2 cellular contexts compared by ENCODE assay signal in the genomic region with DNA sequence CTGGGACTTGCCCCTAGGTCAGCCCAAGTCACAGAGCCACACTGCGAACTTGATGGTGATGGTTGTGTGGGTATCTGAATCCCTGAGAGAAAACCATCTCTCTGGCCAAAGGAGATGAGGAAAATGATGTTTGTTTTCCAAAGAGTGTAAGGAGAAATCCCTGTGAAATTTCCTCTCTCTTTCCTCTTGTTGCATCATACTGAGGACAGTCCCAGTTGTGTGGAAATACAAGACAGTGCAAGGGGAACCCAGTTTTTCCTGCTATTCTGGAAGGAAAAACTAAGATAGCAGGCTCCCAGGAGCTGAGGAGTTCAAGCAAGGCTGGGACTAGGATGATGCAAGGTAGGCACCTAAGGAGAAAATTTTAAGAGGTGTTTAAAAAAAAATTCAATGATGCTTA.
A peak's percentile ranks its signal among the peaks of the same experiment; 100 is the strongest.
TF ChIP-seq lines count a peak whose summit lies in the region.

No MANE protein-coding gene starts in this region.

TF ChIP-seq in GM23338, 12 proteins besides CTCF, POLR2A, EP300 and RAD21:
- TF ChIP-seq EZH2 (IDR thresholded peaks at IDR 0.05; ENCODE audit: low read depth, unreplicated experiment), result no peak
- TF ChIP-seq, protein P1, sequence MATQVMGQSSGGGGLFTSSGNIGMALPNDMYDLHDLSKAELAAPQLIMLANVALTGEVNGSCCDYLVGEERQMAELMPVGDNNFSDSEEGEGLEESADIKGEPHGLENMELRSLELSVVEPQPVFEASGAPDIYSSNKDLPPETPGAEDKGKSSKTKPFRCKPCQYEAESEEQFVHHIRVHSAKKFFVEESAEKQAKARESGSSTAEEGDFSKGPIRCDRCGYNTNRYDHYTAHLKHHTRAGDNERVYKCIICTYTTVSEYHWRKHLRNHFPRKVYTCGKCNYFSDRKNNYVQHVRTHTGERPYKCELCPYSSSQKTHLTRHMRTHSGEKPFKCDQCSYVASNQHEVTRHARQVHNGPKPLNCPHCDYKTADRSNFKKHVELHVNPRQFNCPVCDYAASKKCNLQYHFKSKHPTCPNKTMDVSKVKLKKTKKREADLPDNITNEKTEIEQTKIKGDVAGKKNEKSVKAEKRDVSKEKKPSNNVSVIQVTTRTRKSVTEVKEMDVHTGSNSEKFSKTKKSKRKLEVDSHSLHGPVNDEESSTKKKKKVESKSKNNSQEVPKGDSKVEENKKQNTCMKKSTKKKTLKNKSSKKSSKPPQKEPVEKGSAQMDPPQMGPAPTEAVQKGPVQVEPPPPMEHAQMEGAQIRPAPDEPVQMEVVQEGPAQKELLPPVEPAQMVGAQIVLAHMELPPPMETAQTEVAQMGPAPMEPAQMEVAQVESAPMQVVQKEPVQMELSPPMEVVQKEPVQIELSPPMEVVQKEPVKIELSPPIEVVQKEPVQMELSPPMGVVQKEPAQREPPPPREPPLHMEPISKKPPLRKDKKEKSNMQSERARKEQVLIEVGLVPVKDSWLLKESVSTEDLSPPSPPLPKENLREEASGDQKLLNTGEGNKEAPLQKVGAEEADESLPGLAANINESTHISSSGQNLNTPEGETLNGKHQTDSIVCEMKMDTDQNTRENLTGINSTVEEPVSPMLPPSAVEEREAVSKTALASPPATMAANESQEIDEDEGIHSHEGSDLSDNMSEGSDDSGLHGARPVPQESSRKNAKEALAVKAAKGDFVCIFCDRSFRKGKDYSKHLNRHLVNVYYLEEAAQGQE (IDR thresholded peaks at IDR 0.05; ENCODE audit: unreplicated experiment), result no peak
- TF ChIP-seq, protein P2, sequence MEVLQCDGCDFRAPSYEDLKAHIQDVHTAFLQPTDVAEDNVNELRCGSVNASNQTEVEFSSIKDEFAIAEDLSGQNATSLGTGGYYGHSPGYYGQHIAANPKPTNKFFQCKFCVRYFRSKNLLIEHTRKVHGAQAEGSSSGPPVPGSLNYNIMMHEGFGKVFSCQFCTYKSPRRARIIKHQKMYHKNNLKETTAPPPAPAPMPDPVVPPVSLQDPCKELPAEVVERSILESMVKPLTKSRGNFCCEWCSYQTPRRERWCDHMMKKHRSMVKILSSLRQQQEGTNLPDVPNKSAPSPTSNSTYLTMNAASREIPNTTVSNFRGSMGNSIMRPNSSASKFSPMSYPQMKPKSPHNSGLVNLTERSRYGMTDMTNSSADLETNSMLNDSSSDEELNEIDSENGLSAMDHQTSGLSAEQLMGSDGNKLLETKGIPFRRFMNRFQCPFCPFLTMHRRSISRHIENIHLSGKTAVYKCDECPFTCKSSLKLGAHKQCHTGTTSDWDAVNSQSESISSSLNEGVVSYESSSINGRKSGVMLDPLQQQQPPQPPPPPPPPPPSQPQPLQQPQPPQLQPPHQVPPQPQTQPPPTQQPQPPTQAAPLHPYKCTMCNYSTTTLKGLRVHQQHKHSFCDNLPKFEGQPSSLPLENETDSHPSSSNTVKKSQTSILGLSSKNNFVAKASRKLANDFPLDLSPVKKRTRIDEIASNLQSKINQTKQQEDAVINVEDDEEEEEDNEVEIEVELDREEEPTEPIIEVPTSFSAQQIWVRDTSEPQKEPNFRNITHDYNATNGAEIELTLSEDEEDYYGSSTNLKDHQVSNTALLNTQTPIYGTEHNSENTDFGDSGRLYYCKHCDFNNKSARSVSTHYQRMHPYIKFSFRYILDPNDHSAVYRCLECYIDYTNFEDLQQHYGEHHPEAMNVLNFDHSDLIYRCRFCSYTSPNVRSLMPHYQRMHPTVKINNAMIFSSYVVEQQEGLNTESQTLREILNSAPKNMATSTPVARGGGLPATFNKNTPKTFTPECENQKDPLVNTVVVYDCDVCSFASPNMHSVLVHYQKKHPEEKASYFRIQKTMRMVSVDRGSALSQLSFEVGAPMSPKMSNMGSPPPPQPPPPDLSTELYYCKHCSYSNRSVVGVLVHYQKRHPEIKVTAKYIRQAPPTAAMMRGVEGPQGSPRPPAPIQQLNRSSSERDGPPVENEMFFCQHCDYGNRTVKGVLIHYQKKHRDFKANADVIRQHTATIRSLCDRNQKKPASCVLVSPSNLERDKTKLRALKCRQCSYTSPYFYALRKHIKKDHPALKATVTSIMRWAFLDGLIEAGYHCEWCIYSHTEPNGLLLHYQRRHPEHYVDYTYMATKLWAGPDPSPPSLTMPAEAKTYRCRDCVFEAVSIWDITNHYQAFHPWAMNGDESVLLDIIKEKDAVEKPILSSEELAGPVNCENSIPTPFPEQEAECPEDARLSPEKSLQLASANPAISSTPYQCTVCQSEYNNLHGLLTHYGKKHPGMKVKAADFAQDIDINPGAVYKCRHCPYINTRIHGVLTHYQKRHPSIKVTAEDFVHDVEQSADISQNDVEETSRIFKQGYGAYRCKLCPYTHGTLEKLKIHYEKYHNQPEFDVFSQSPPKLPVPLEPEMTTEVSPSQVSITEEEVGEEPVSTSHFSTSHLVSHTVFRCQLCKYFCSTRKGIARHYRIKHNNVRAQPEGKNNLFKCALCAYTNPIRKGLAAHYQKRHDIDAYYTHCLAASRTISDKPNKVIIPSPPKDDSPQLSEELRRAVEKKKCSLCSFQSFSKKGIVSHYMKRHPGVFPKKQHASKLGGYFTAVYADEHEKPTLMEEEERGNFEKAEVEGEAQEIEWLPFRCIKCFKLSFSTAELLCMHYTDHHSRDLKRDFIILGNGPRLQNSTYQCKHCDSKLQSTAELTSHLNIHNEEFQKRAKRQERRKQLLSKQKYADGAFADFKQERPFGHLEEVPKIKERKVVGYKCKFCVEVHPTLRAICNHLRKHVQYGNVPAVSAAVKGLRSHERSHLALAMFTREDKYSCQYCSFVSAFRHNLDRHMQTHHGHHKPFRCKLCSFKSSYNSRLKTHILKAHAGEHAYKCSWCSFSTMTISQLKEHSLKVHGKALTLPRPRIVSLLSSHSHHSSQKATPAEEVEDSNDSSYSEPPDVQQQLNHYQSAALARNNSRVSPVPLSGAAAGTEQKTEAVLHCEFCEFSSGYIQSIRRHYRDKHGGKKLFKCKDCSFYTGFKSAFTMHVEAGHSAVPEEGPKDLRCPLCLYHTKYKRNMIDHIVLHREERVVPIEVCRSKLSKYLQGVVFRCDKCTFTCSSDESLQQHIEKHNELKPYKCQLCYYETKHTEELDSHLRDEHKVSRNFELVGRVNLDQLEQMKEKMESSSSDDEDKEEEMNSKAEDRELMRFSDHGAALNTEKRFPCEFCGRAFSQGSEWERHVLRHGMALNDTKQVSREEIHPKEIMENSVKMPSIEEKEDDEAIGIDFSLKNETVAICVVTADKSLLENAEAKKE (CRISPR knock-in tag; IDR thresholded peaks at IDR 0.05), result no peak

TF ChIP-seq in H1, 55 proteins besides CTCF, POLR2A, EP300 and RAD21:
- no peak for TF ChIP-seq TEAD4 (IDR thresholded peaks at IDR 0.05; ENCODE audit: low read depth, low read length)
- 0 out of 2 replicates have a peak, but pooled peaks have one; percentile 38 for TF ChIP-seq CEBPB (IDR thresholded peaks at IDR 0.05; ENCODE audit: low read depth, low read length)
